Comparison of ENCODE assay signal across 2 cellular contexts in the genomic region with DNA sequence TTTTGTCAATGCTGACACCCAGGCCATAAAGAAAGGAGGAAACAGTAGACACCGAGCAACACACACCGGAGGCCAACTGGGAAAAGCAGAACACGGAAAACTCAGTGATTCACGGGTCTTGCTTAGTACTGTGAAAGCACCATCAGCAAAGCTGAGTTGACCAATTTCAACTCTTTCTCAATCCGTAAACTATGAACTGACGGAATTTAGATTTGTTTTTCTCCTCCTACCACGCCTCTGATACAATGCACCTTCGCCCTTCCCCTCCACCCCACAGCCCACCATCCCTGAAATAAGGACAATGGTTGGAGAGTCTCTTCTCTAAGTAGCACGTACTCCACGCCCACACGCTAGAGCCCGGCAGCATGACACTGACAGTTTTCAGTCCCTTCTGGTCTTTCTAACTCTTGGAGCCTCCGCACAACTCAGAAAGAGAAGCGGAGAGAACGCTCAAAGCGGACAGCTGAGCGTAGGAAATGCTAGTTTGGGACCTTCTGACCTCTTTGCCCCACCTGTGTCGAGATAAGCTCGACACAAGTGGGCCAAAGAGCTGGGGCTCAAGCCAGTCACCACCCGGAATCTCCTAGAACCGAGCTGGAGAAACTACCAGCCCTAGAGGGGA.
A peak's percentile ranks its signal among the peaks of the same experiment; 100 is the strongest.
TF ChIP-seq lines count a peak whose summit lies in the region.

No MANE protein-coding gene starts in this region.

TF ChIP-seq in GM23338, 12 proteins besides CTCF, POLR2A, EP300 and RAD21 (continued from another document and continues in another):
- TF ChIP-seq, protein P1, sequence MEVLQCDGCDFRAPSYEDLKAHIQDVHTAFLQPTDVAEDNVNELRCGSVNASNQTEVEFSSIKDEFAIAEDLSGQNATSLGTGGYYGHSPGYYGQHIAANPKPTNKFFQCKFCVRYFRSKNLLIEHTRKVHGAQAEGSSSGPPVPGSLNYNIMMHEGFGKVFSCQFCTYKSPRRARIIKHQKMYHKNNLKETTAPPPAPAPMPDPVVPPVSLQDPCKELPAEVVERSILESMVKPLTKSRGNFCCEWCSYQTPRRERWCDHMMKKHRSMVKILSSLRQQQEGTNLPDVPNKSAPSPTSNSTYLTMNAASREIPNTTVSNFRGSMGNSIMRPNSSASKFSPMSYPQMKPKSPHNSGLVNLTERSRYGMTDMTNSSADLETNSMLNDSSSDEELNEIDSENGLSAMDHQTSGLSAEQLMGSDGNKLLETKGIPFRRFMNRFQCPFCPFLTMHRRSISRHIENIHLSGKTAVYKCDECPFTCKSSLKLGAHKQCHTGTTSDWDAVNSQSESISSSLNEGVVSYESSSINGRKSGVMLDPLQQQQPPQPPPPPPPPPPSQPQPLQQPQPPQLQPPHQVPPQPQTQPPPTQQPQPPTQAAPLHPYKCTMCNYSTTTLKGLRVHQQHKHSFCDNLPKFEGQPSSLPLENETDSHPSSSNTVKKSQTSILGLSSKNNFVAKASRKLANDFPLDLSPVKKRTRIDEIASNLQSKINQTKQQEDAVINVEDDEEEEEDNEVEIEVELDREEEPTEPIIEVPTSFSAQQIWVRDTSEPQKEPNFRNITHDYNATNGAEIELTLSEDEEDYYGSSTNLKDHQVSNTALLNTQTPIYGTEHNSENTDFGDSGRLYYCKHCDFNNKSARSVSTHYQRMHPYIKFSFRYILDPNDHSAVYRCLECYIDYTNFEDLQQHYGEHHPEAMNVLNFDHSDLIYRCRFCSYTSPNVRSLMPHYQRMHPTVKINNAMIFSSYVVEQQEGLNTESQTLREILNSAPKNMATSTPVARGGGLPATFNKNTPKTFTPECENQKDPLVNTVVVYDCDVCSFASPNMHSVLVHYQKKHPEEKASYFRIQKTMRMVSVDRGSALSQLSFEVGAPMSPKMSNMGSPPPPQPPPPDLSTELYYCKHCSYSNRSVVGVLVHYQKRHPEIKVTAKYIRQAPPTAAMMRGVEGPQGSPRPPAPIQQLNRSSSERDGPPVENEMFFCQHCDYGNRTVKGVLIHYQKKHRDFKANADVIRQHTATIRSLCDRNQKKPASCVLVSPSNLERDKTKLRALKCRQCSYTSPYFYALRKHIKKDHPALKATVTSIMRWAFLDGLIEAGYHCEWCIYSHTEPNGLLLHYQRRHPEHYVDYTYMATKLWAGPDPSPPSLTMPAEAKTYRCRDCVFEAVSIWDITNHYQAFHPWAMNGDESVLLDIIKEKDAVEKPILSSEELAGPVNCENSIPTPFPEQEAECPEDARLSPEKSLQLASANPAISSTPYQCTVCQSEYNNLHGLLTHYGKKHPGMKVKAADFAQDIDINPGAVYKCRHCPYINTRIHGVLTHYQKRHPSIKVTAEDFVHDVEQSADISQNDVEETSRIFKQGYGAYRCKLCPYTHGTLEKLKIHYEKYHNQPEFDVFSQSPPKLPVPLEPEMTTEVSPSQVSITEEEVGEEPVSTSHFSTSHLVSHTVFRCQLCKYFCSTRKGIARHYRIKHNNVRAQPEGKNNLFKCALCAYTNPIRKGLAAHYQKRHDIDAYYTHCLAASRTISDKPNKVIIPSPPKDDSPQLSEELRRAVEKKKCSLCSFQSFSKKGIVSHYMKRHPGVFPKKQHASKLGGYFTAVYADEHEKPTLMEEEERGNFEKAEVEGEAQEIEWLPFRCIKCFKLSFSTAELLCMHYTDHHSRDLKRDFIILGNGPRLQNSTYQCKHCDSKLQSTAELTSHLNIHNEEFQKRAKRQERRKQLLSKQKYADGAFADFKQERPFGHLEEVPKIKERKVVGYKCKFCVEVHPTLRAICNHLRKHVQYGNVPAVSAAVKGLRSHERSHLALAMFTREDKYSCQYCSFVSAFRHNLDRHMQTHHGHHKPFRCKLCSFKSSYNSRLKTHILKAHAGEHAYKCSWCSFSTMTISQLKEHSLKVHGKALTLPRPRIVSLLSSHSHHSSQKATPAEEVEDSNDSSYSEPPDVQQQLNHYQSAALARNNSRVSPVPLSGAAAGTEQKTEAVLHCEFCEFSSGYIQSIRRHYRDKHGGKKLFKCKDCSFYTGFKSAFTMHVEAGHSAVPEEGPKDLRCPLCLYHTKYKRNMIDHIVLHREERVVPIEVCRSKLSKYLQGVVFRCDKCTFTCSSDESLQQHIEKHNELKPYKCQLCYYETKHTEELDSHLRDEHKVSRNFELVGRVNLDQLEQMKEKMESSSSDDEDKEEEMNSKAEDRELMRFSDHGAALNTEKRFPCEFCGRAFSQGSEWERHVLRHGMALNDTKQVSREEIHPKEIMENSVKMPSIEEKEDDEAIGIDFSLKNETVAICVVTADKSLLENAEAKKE (CRISPR knock-in tag; IDR thresholded peaks at IDR 0.05): no peak
- no peak for TF ChIP-seq CREB1 (CRISPR knock-in tag; IDR thresholded peaks at IDR 0.05; ENCODE audit: low read depth)
- TF ChIP-seq POLR2AphosphoS5 (IDR thresholded peaks at IDR 0.05; ENCODE audit: low read depth): no peak
- TF ChIP-seq, protein P2, sequence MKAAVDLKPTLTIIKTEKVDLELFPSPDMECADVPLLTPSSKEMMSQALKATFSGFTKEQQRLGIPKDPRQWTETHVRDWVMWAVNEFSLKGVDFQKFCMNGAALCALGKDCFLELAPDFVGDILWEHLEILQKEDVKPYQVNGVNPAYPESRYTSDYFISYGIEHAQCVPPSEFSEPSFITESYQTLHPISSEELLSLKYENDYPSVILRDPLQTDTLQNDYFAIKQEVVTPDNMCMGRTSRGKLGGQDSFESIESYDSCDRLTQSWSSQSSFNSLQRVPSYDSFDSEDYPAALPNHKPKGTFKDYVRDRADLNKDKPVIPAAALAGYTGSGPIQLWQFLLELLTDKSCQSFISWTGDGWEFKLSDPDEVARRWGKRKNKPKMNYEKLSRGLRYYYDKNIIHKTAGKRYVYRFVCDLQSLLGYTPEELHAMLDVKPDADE (IDR thresholded peaks at IDR 0.05): no peak
- TF ChIP-seq EZH2phosphoT487 (IDR thresholded peaks at IDR 0.05; ENCODE audit: unreplicated experiment): no peak
- TF ChIP-seq STAT1 (IDR thresholded peaks at IDR 0.05; ENCODE audit: unreplicated experiment): no peak
- TF ChIP-seq ZNF114 (CRISPR knock-in tag; IDR thresholded peaks at IDR 0.05): no peak
- TF ChIP-seq ZNF331 (CRISPR knock-in tag; IDR thresholded peaks at IDR 0.05; ENCODE audit: low read depth): no peak
- TF ChIP-seq, protein P3, sequence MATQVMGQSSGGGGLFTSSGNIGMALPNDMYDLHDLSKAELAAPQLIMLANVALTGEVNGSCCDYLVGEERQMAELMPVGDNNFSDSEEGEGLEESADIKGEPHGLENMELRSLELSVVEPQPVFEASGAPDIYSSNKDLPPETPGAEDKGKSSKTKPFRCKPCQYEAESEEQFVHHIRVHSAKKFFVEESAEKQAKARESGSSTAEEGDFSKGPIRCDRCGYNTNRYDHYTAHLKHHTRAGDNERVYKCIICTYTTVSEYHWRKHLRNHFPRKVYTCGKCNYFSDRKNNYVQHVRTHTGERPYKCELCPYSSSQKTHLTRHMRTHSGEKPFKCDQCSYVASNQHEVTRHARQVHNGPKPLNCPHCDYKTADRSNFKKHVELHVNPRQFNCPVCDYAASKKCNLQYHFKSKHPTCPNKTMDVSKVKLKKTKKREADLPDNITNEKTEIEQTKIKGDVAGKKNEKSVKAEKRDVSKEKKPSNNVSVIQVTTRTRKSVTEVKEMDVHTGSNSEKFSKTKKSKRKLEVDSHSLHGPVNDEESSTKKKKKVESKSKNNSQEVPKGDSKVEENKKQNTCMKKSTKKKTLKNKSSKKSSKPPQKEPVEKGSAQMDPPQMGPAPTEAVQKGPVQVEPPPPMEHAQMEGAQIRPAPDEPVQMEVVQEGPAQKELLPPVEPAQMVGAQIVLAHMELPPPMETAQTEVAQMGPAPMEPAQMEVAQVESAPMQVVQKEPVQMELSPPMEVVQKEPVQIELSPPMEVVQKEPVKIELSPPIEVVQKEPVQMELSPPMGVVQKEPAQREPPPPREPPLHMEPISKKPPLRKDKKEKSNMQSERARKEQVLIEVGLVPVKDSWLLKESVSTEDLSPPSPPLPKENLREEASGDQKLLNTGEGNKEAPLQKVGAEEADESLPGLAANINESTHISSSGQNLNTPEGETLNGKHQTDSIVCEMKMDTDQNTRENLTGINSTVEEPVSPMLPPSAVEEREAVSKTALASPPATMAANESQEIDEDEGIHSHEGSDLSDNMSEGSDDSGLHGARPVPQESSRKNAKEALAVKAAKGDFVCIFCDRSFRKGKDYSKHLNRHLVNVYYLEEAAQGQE (IDR thresholded peaks at IDR 0.05; ENCODE audit: unreplicated experiment): no peak

TF ChIP-seq in SK-N-SH, 30 proteins besides CTCF, POLR2A, EP300 and RAD21 (continued from another document):
- TF ChIP-seq, protein P3 (IDR thresholded peaks at IDR 0.05; ENCODE audit: low read depth, low read length): no peak
- TF ChIP-seq RCOR1 (IDR thresholded peaks at IDR 0.05; ENCODE audit: low read length) (no peak), RXRA (IDR thresholded peaks at IDR 0.05; ENCODE audit: borderline replicate concordance, low read depth) (no peak), GATA2 (CRISPR knock-in tag; IDR thresholded peaks at IDR 0.05) (no peak), TAF1 (IDR thresholded peaks at IDR 0.05; ENCODE audit: borderline replicate concordance, low read depth, low read length) (no peak), YY1 (IDR thresholded peaks at IDR 0.05; ENCODE audit: low read depth) (no peak), ELF1 (IDR thresholded peaks at IDR 0.05) (no peak), NRF1 (IDR thresholded peaks at IDR 0.05; ENCODE audit: low read depth, low read length) (no peak), FOXJ3 (CRISPR knock-in tag; IDR thresholded peaks at IDR 0.05) (no peak), JUND (IDR thresholded peaks at IDR 0.05) (no peak), CHD2 (IDR thresholded peaks at IDR 0.05; ENCODE audit: low read length, partially characterized antibody) (no peak), POLR2AphosphoS5 (IDR thresholded peaks at IDR 0.05; ENCODE audit: low read depth, low read length) (no peak), TCF12 (IDR thresholded peaks at IDR 0.05) (no peak), SIN3A (IDR thresholded peaks at IDR 0.05; ENCODE audit: borderline replicate concordance, low read depth, low read length) (peak; percentile 66; the same call in 1 of the 2 replicates), RFX5 (IDR thresholded peaks at IDR 0.05; ENCODE audit: low read length) (no peak), EZH2phosphoT487 (IDR thresholded peaks at IDR 0.05; ENCODE audit: borderline replicate concordance, low read depth) (no peak)
- TF ChIP-seq, protein P4, sequence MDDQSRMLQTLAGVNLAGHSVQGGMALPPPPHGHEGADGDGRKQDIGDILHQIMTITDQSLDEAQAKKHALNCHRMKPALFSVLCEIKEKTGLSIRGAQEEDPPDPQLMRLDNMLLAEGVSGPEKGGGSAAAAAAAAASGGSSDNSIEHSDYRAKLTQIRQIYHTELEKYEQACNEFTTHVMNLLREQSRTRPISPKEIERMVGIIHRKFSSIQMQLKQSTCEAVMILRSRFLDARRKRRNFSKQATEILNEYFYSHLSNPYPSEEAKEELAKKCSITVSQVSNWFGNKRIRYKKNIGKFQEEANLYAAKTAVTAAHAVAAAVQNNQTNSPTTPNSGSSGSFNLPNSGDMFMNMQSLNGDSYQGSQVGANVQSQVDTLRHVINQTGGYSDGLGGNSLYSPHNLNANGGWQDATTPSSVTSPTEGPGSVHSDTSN (IDR thresholded peaks at IDR 0.05): no peak
- TF ChIP-seq, protein P5, sequence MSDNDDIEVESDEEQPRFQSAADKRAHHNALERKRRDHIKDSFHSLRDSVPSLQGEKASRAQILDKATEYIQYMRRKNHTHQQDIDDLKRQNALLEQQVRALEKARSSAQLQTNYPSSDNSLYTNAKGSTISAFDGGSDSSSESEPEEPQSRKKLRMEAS (IDR thresholded peaks at IDR 0.05; ENCODE audit: low read depth): peak; percentile 65
